1 cellular context compared by ENCODE assay signal in the genomic region with DNA sequence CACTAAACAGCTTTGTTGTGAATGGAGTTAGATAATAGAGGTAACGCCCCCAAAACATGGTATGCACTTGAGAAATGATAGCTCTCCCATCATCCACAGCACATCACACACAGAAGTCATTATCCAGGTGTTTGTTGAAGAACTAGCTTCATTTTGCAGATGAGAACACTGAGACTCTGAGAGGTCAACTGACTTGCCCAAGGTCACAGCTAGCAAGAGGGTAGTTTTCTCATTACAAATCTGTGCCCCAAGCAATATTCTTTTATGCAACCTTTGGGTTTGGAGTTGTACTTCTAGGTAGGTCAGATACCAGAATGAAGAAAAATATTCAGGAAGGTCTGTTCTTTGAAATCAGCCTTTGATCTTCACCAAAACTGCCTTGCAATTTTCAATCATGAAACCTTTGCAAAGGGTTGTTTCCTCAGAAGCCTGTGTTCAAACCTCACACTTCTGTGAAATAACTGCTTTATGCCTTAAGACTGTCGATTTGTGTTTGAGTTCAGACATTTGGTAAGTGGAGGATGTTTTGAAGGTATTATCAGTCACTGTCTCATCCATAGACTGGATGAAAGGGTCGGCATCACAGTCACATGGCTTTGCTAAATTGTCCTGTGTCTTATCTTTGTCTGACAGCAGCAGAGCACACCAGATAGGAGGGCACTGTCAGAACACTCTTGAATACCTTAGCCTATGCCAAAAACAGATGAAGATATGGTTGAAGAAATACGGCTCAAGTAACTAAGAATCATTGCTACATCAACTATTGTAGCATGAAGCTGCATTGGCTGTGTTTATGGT.
A peak's percentile ranks its signal among the peaks of the same experiment; 100 is the strongest.
TF ChIP-seq lines count a peak whose summit lies in the region.

No MANE protein-coding gene starts in this region.

TF ChIP-seq in K562, 482 proteins besides CTCF, POLR2A, EP300 and RAD21 (continued from another document):
- TF ChIP-seq NEUROD1 (IDR thresholded peaks at IDR 0.05; ENCODE audit: borderline replicate concordance, low read depth, low read length, partially characterized antibody) = peak; percentile 35
- TF ChIP-seq, protein P1, sequence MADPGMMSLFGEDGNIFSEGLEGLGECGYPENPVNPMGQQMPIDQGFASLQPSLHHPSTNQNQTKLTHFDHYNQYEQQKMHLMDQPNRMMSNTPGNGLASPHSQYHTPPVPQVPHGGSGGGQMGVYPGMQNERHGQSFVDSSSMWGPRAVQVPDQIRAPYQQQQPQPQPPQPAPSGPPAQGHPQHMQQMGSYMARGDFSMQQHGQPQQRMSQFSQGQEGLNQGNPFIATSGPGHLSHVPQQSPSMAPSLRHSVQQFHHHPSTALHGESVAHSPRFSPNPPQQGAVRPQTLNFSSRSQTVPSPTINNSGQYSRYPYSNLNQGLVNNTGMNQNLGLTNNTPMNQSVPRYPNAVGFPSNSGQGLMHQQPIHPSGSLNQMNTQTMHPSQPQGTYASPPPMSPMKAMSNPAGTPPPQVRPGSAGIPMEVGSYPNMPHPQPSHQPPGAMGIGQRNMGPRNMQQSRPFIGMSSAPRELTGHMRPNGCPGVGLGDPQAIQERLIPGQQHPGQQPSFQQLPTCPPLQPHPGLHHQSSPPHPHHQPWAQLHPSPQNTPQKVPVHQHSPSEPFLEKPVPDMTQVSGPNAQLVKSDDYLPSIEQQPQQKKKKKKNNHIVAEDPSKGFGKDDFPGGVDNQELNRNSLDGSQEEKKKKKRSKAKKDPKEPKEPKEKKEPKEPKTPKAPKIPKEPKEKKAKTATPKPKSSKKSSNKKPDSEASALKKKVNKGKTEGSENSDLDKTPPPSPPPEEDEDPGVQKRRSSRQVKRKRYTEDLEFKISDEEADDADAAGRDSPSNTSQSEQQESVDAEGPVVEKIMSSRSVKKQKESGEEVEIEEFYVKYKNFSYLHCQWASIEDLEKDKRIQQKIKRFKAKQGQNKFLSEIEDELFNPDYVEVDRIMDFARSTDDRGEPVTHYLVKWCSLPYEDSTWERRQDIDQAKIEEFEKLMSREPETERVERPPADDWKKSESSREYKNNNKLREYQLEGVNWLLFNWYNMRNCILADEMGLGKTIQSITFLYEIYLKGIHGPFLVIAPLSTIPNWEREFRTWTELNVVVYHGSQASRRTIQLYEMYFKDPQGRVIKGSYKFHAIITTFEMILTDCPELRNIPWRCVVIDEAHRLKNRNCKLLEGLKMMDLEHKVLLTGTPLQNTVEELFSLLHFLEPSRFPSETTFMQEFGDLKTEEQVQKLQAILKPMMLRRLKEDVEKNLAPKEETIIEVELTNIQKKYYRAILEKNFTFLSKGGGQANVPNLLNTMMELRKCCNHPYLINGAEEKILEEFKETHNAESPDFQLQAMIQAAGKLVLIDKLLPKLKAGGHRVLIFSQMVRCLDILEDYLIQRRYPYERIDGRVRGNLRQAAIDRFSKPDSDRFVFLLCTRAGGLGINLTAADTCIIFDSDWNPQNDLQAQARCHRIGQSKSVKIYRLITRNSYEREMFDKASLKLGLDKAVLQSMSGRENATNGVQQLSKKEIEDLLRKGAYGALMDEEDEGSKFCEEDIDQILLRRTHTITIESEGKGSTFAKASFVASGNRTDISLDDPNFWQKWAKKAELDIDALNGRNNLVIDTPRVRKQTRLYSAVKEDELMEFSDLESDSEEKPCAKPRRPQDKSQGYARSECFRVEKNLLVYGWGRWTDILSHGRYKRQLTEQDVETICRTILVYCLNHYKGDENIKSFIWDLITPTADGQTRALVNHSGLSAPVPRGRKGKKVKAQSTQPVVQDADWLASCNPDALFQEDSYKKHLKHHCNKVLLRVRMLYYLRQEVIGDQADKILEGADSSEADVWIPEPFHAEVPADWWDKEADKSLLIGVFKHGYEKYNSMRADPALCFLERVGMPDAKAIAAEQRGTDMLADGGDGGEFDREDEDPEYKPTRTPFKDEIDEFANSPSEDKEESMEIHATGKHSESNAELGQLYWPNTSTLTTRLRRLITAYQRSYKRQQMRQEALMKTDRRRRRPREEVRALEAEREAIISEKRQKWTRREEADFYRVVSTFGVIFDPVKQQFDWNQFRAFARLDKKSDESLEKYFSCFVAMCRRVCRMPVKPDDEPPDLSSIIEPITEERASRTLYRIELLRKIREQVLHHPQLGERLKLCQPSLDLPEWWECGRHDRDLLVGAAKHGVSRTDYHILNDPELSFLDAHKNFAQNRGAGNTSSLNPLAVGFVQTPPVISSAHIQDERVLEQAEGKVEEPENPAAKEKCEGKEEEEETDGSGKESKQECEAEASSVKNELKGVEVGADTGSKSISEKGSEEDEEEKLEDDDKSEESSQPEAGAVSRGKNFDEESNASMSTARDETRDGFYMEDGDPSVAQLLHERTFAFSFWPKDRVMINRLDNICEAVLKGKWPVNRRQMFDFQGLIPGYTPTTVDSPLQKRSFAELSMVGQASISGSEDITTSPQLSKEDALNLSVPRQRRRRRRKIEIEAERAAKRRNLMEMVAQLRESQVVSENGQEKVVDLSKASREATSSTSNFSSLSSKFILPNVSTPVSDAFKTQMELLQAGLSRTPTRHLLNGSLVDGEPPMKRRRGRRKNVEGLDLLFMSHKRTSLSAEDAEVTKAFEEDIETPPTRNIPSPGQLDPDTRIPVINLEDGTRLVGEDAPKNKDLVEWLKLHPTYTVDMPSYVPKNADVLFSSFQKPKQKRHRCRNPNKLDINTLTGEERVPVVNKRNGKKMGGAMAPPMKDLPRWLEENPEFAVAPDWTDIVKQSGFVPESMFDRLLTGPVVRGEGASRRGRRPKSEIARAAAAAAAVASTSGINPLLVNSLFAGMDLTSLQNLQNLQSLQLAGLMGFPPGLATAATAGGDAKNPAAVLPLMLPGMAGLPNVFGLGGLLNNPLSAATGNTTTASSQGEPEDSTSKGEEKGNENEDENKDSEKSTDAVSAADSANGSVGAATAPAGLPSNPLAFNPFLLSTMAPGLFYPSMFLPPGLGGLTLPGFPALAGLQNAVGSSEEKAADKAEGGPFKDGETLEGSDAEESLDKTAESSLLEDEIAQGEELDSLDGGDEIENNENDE (IDR thresholded peaks at IDR 0.05; ENCODE audit: low read depth, low read length) = peak; percentile 91
- TF ChIP-seq NCOA1 (IDR thresholded peaks at IDR 0.05; ENCODE audit: low read depth) = no peak; the same call in 1 of the 2 replicates
- TF ChIP-seq MEF2D (tag; conservative IDR thresholded peaks at IDR 0.05; ENCODE audit: low read depth) = peak; percentile 83
- TF ChIP-seq RB1 (IDR thresholded peaks at IDR 0.05; ENCODE audit: low read depth) = peak; percentile 29; the same call in 1 of the 2 replicates
- TF ChIP-seq STAT5A (IDR thresholded peaks at IDR 0.05; ENCODE audit: borderline replicate concordance, low read length) = peak; percentile 83
- TF ChIP-seq ERF (CRISPR knock-in tag; IDR thresholded peaks at IDR 0.05) = no peak
- peak; percentile 87 to 91; a peak in 3 of 4 replicates for TF ChIP-seq TRIM24 (IDR thresholded peaks at IDR 0.05)
- peak; percentile 50; the same call in 1 of the 2 replicates for TF ChIP-seq MYNN (IDR thresholded peaks at IDR 0.05)
- no peak for TF ChIP-seq MYNN (CRISPR knock-in tag; IDR thresholded peaks at IDR 0.05)
- peak; percentile 79 for TF ChIP-seq FOSL1 (tag; conservative IDR thresholded peaks at IDR 0.05)
- no peak for TF ChIP-seq MCM7 (IDR thresholded peaks at IDR 0.05)
- no peak for TF ChIP-seq ZNF12 (CRISPR knock-in tag; IDR thresholded peaks at IDR 0.05)
- TF ChIP-seq SETDB1 (IDR thresholded peaks at IDR 0.05; ENCODE audit: low read length) = no peak
- TF ChIP-seq SRSF1 (IDR thresholded peaks at IDR 0.05; ENCODE audit: low read depth, low read length) = no peak
- TF ChIP-seq, protein P2, sequence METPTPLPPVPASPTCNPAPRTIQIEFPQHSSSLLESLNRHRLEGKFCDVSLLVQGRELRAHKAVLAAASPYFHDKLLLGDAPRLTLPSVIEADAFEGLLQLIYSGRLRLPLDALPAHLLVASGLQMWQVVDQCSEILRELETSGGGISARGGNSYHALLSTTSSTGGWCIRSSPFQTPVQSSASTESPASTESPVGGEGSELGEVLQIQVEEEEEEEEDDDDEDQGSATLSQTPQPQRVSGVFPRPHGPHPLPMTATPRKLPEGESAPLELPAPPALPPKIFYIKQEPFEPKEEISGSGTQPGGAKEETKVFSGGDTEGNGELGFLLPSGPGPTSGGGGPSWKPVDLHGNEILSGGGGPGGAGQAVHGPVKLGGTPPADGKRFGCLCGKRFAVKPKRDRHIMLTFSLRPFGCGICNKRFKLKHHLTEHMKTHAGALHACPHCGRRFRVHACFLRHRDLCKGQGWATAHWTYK (CRISPR knock-in tag; IDR thresholded peaks at IDR 0.05) = no peak
- TF ChIP-seq, protein P3, sequence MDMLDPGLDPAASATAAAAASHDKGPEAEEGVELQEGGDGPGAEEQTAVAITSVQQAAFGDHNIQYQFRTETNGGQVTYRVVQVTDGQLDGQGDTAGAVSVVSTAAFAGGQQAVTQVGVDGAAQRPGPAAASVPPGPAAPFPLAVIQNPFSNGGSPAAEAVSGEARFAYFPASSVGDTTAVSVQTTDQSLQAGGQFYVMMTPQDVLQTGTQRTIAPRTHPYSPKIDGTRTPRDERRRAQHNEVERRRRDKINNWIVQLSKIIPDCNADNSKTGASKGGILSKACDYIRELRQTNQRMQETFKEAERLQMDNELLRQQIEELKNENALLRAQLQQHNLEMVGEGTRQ (CRISPR knock-in tag; IDR thresholded peaks at IDR 0.05) = peak; percentile 79
- no peak for TF ChIP-seq TGIF2 (CRISPR knock-in tag; IDR thresholded peaks at IDR 0.05)
- TF ChIP-seq TEAD1 (CRISPR knock-in tag; IDR thresholded peaks at IDR 0.05) = peak in 1 of 2 experiments; percentile 81; a peak in 1 of 4 replicates
- 0 out of 2 replicates have a peak, but pooled peaks have one; percentile 30 for TF ChIP-seq FOXJ2 (tag; IDR thresholded peaks at IDR 0.05)
- peak; percentile 98 for TF ChIP-seq SOX6 (IDR thresholded peaks at IDR 0.05)
- peak; percentile 37 for TF ChIP-seq DACH1 (IDR thresholded peaks at IDR 0.05; ENCODE audit: partially characterized antibody)
